14 cellular contexts compared by ENCODE assay signal in the genomic region with DNA sequence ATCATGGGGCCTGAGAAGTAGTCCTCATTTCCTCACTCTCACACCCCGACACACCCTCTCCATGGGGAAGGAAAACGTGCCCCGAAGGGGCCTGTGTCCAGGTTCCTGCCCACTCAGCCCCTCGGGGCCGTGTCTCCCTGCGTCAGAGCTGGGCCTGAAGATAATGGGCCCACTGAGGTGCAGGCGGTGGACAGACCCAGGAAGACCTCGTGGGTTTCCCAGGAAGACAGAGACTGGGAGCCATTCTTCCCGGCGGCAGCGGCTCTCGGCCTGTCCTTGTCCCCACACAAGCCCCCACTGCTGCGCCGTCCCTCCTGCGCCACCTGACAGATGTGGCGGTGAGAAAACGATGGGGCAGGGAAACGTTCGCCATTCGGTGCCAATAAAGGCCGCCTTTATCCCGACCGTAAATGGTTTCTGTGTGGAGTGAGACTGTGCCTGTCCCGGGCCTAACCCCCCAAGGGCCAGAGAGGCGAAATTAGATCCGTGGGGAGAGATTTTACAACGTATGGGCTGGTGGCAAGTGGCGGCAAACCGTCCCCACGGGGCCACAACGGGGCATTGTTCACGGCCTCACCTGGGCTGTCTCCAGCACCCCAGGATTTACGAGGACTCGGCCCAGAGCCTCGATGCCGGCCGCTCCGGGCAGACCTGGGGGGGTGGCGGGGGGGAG.
DNase-seq lines count a peak whose midpoint lies in the region; ATAC-seq and TF ChIP-seq lines count a peak whose summit lies in the region.
"Had no signal": no experiment of that assay in that cellular context is flagged by ENCODE, and none has a peak within 500 bp of the region (broad histone marks: within the 10 kb centered on the region; RNA-seq: fewer than 3 reads in every experiment).

No MANE protein-coding gene starts in this region.

- H3K9me3 ChIP-seq in right atrium auricular region: no peaks in the 10 kb centered on the region
- no peaks in the 10 kb centered on the region for H3K9me3 ChIP-seq in psoas muscle

- POLR2A ChIA-PET in WTC11 (lab: Charles Lee): no interaction called here

- H3K27me3 ChIP-seq in right atrium auricular region (no peaks in the 10 kb centered on the region), psoas muscle (ENCODE audit: insufficient read depth in 3 of 3, low read length in 2 of 3) (peaks cover 0 to 14% (median 1%) of the 10 kb centered on the region in 3 donors)

- WGBS in psoas muscle, 3 donors: 87 to 91% (median 88%) methylated on average over 38 to 39 of the region's 39 CpGs

- H3K4me1 ChIP-seq in right atrium auricular region: peaks cover 0 to 7% of the 10 kb centered on the region in 2 donors
- H3K4me1 ChIP-seq in psoas muscle: no peaks in the 10 kb centered on the region

- no peaks in the 10 kb centered on the region for H3K36me3 Mint-ChIP-seq in activated CD8-positive, alpha-beta memory T cell treated with anti-CD3 and anti-CD28 coated beads, Interleukin-2, amount 10 ng/mL, durations not matched to agents 7 days and 5 days
- H3K36me3 Mint-ChIP-seq in WTC11: peaks cover 7% of the 10 kb centered on the region
- H3K36me3 Mint-ChIP-seq in endothelial cell (ENCODE audit: low read depth, unreplicated experiment): peaks cover 16% of the 10 kb centered on the region

- H3K4me1 Mint-ChIP-seq in activated CD8-positive, alpha-beta memory T cell treated with anti-CD3 and anti-CD28 coated beads, Interleukin-2, amount 10 ng/mL, durations not matched to agents 7 days and 5 days: no peaks in the 10 kb centered on the region
- 0 out of 2 replicates have a peak, but pooled peaks cover 4% of the 10 kb centered on the region for H3K4me1 Mint-ChIP-seq in WTC11
- no peaks in the 10 kb centered on the region for H3K4me1 Mint-ChIP-seq in endothelial cell (ENCODE audit: unreplicated experiment)
- H3K4me1 Mint-ChIP-seq: IgD-negative memory B cell, T-cell had no signal

- H3K9me3 Mint-ChIP-seq in activated CD8-positive, alpha-beta memory T cell treated with anti-CD3 and anti-CD28 coated beads, Interleukin-2, amount 10 ng/mL, durations not matched to agents 7 days and 5 days (ENCODE audit: low read depth): no peaks in the 10 kb centered on the region
- peaks cover 9% of the 10 kb centered on the region for H3K9me3 Mint-ChIP-seq in WTC11
- H3K9me3 Mint-ChIP-seq in endothelial cell (ENCODE audit: unreplicated experiment): peaks cover 6% of the 10 kb centered on the region
- H3K9me3 Mint-ChIP-seq: CD4-positive, alpha-beta T cell; IgD-negative memory B cell; T-cell had no signal

- TF ChIP-seq CTCF in WTC11 (IDR thresholded peaks at IDR 0.05) (no peak), right atrium auricular region (IDR thresholded peaks at IDR 0.05) (no peak), psoas muscle (IDR thresholded peaks at IDR 0.05) (no peak), endothelial cell (IDR thresholded peaks at IDR 0.05; ENCODE audit: unreplicated experiment) (no peak)

- no peak overlapping the region for H3K27ac ChIP-seq in right atrium auricular region
- no peak overlapping the region for H3K27ac ChIP-seq in psoas muscle

- H3K36me3 ChIP-seq in right atrium auricular region (no peaks in the 10 kb centered on the region), psoas muscle (ENCODE audit: insufficient read depth in 1 of 2, low read depth in 1 of 2) (no peaks in the 10 kb centered on the region)

- H3K4me3 Mint-ChIP-seq in activated CD8-positive, alpha-beta memory T cell treated with anti-CD3 and anti-CD28 coated beads, Interleukin-2, amount 10 ng/mL, durations not matched to agents 7 days and 5 days: no peak overlapping the region
- no peak overlapping the region for H3K4me3 Mint-ChIP-seq in WTC11
- no peak overlapping the region for H3K4me3 Mint-ChIP-seq in endothelial cell (ENCODE audit: unreplicated experiment)
- H3K4me3 Mint-ChIP-seq: CD4-positive, alpha-beta T cell; naive B cell; T-cell had no signal

- intact Hi-C loops in psoas muscle (cut with DNase I): no loop called here

- peaks cover 2% of the 10 kb centered on the region for H3K27me3 Mint-ChIP-seq in activated CD8-positive, alpha-beta memory T cell treated with anti-CD3 and anti-CD28 coated beads, Interleukin-2, amount 10 ng/mL, durations not matched to agents 7 days and 5 days
- H3K27me3 Mint-ChIP-seq in WTC11 (ENCODE audit: low read depth) (peaks cover 79% of the 10 kb centered on the region), endothelial cell (ENCODE audit: unreplicated experiment) (peaks cover 24% of the 10 kb centered on the region)
- H3K27me3 Mint-ChIP-seq: CD4-positive, alpha-beta T cell; IgD-negative memory B cell; T-cell had no signal

- H3K4me3 ChIP-seq in right atrium auricular region (no peak overlapping the region), psoas muscle (no peak overlapping the region)

- no peak overlapping the region for H3K27ac Mint-ChIP-seq in activated CD8-positive, alpha-beta memory T cell treated with anti-CD3 and anti-CD28 coated beads, Interleukin-2, amount 10 ng/mL, durations not matched to agents 7 days and 5 days
- H3K27ac Mint-ChIP-seq in WTC11 (no peak overlapping the region), endothelial cell (ENCODE audit: unreplicated experiment) (no peak overlapping the region)
- H3K27ac Mint-ChIP-seq: CD4-positive, alpha-beta T cell; IgD-negative memory B cell; T-cell had no signal

- DNase-seq in activated CD8-positive, alpha-beta memory T cell treated with anti-CD3 and anti-CD28 coated beads, Interleukin-2, amount 50 U/mL, for 4 hours: peak; percentile 12
- DNase-seq in activated CD8-positive, alpha-beta memory T cell treated with anti-CD3 and anti-CD28 coated beads, Interleukin-2, amount 10 ng/mL, durations not matched to agents 7 days and 5 days: no peak
- DNase-seq in WTC11 (ENCODE audit: low spot score): peak; percentile 9
- DNase-seq in right atrium auricular region (ENCODE audit: low spot score): peak; percentile 46
- DNase-seq in psoas muscle: peak; percentile 8 to 47
- DNase-seq in endothelial cell (ENCODE audit: low spot score): no peak
- no peak for DNase-seq in NOMO-1 (lab: John Stamatoyannopoulos, UW; ENCODE audit: unreplicated experiment in 2 of 2)
- no peak for DNase-seq in NCI-H2081 treated with DMSO at 0.1 percent for 48 hours (lab: John Stamatoyannopoulos, UW)
- DNase-seq: DMS79 treated with DMSO at 0.1 percent for 48 hours, naive B cell, NCI-H82 had no signal

- ATAC-seq in activated CD8-positive, alpha-beta memory T cell treated with anti-CD3 and anti-CD28 coated beads, Interleukin-2, amount 10 ng/mL, durations not matched to agents 7 days and 5 days: no peak
- ATAC-seq in WTC11: no peak
- no peak for ATAC-seq in psoas muscle
- ATAC-seq: T-cell had no signal

- CTCF ChIA-PET in activated CD8-positive, alpha-beta memory T cell treated with anti-CD3 and anti-CD28 coated beads, Interleukin-2, amount 10 ng/mL, durations not matched to agents 7 days and 5 days (lab: Charles Lee): no interaction called here
- CTCF ChIA-PET in WTC11 (lab: Charles Lee): no interaction called here

TF ChIP-seq in WTC11, 78 proteins besides CTCF, POLR2A, EP300 and RAD21:
- TF ChIP-seq FOXP1 (CRISPR knock-in tag; IDR thresholded peaks at IDR 0.05; ENCODE audit: borderline replicate concordance) (no peak), TCF7 (CRISPR knock-in tag; IDR thresholded peaks at IDR 0.05; ENCODE audit: low read depth) (no peak), OVOL2 (CRISPR knock-in tag; IDR thresholded peaks at IDR 0.05; ENCODE audit: borderline replicate concordance) (no peak), NR3C1 (CRISPR knock-in tag; conservative IDR thresholded peaks at IDR 0.05; ENCODE audit: low read depth) (no peak), NFE2L1 (CRISPR knock-in tag; IDR thresholded peaks at IDR 0.05) (no peak), TP53 (CRISPR knock-in tag; IDR thresholded peaks at IDR 0.05) (no peak), CBFB (CRISPR knock-in tag; IDR thresholded peaks at IDR 0.05; ENCODE audit: low read depth) (no peak)
- TF ChIP-seq, protein P1, sequence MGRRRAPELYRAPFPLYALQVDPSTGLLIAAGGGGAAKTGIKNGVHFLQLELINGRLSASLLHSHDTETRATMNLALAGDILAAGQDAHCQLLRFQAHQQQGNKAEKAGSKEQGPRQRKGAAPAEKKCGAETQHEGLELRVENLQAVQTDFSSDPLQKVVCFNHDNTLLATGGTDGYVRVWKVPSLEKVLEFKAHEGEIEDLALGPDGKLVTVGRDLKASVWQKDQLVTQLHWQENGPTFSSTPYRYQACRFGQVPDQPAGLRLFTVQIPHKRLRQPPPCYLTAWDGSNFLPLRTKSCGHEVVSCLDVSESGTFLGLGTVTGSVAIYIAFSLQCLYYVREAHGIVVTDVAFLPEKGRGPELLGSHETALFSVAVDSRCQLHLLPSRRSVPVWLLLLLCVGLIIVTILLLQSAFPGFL (CRISPR knock-in tag; IDR thresholded peaks at IDR 0.05; ENCODE audit: borderline replicate concordance): no peak
- TF ChIP-seq, protein P2, sequence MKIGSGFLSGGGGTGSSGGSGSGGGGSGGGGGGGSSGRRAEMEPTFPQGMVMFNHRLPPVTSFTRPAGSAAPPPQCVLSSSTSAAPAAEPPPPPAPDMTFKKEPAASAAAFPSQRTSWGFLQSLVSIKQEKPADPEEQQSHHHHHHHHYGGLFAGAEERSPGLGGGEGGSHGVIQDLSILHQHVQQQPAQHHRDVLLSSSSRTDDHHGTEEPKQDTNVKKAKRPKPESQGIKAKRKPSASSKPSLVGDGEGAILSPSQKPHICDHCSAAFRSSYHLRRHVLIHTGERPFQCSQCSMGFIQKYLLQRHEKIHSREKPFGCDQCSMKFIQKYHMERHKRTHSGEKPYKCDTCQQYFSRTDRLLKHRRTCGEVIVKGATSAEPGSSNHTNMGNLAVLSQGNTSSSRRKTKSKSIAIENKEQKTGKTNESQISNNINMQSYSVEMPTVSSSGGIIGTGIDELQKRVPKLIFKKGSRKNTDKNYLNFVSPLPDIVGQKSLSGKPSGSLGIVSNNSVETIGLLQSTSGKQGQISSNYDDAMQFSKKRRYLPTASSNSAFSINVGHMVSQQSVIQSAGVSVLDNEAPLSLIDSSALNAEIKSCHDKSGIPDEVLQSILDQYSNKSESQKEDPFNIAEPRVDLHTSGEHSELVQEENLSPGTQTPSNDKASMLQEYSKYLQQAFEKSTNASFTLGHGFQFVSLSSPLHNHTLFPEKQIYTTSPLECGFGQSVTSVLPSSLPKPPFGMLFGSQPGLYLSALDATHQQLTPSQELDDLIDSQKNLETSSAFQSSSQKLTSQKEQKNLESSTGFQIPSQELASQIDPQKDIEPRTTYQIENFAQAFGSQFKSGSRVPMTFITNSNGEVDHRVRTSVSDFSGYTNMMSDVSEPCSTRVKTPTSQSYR (CRISPR knock-in tag; IDR thresholded peaks at IDR 0.05): no peak
TF ChIP-seq in WTC11: peak in this region for 0.

Comparison
In these comparisons a context has a peak if more than half of its experiments do, and no peak if none do; other contexts are left out.
1. DNase-seq: peak in activated CD8-positive, alpha-beta memory T cell treated with anti-CD3 and anti-CD28 coated beads, Interleukin-2, amount 50 U/mL, for 4 hours (single experiment), WTC11 (single experiment), right atrium auricular region (single experiment) and psoas muscle (2 of 2); none in activated CD8-positive, alpha-beta memory T cell treated with anti-CD3 and anti-CD28 coated beads, Interleukin-2, amount 10 ng/mL, durations not matched to agents 7 days and 5 days (single experiment), endothelial cell (single experiment), NOMO-1 (0 of 2) and NCI-H2081 treated with DMSO at 0.1 percent for 48 hours (single experiment).